In the genomic region with DNA sequence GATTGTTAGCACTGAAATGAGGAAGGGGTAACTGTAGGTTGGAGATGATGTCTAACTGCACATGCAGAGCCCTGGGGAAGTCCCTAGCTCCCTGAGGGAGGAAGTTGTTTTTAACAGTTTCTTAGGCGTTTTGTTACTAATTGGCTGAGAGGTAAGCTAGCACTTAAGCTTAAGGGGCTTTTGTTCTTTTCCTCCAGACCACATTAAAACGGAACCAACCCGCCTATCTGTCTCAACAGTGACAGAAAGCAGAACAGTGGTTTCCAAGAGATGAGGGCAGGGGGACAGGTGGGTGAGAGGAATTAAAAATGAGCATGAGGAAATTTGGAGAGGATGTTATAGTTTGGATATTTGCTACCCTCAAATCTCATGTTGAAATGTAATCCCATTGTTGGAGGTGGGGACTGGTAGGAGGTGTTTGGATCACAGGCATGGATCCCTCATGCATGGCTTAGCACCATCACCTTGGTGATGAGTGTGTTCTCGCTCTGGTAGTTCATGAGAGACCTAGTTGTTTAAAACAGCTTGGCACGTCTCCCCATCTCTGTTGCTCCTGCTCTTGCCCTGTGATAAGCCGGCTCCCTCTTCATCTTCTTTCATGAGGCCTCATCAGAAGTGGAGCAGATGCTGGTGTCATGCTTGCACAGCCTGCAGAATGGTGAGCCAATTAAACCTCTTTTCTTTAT, we compare ENCODE assay signal across 8 cellular contexts. TPM values are rescaled to one million over a fixed set of nuclear protein-coding genes. Genes with fewer than 3 reads are reported as not detected.
DNase-seq lines count a peak whose midpoint lies in the region; ATAC-seq and TF ChIP-seq lines count a peak whose summit lies in the region.

No MANE protein-coding gene starts in this region.

- H3K9me3 Mint-ChIP-seq in CD8-positive, alpha-beta T cell, result peaks cover 3% of the 10 kb centered on the region
- no peaks in the 10 kb centered on the region for H3K9me3 Mint-ChIP-seq in activated naive CD8-positive, alpha-beta T cell treated with anti-CD3 and anti-CD28 coated beads for 36 hours

- peak; percentile 60; the same call in 1 of the 2 replicates for TF ChIP-seq POLR2A in Raji (IDR thresholded peaks at IDR 0.05; ENCODE audit: insufficient read depth, low read depth, low read length)

- no peaks in the 10 kb centered on the region for H3K27me3 Mint-ChIP-seq in CD8-positive, alpha-beta T cell (ENCODE audit: low read depth)
- no peaks in the 10 kb centered on the region for H3K27me3 Mint-ChIP-seq in activated naive CD8-positive, alpha-beta T cell treated with anti-CD3 and anti-CD28 coated beads for 36 hours

- POLR2A ChIA-PET in CD8-positive, alpha-beta T cell (lab: Charles Lee), result interaction anchor here (0.6 to 2.1 kb wide), 12 partner anchors 11 to 173 kb away, joined by 3 to 17 read pairs (median 5); a partner anchor contains a TSS

- intact Hi-C loops in CD8-positive, alpha-beta T cell (cut with DNase I, micrococcal nuclease), result loop anchor here (1.0 to 5.0 kb wide), 8 partner anchors 39 to 208 kb away; a partner anchor contains a TSS

- H3K27me3 ChIP-seq in CD8-positive, alpha-beta T cell (ENCODE audit: insufficient read depth, low read length), result no peaks in the 10 kb centered on the region

- peaks cover 2% of the 10 kb centered on the region for H3K36me3 Mint-ChIP-seq in CD8-positive, alpha-beta T cell
- H3K36me3 Mint-ChIP-seq in activated naive CD8-positive, alpha-beta T cell treated with anti-CD3 and anti-CD28 coated beads for 36 hours, result peaks cover 20% of the 10 kb centered on the region

- peak overlapping the region; percentile 51 for H3K27ac ChIP-seq in CD8-positive, alpha-beta T cell (ENCODE audit: low read depth, low read length)

- peak; percentile 14 to 73 (median 46) for DNase-seq in CD8-positive, alpha-beta T cell
- peak; percentile 55 for DNase-seq in activated naive CD8-positive, alpha-beta T cell treated with anti-CD3 and anti-CD28 coated beads for 36 hours
- peak; percentile 14 to 23 for DNase-seq in stimulated activated CD4-positive, alpha-beta T cell treated with anti-CD3 and anti-CD28 coated beads, Interleukin-2, amount 100 ng/mL, for 48 hours
- DNase-seq in ureter (ENCODE audit: low spot score) (no peak), foreskin melanocyte (no peak)

- H3K9me3 ChIP-seq in CD8-positive, alpha-beta T cell (ENCODE audit: low read length), result no peaks in the 10 kb centered on the region

- H3K27ac Mint-ChIP-seq in CD8-positive, alpha-beta T cell, result peak overlapping the region; percentile 97
- H3K27ac Mint-ChIP-seq in activated naive CD8-positive, alpha-beta T cell treated with anti-CD3 and anti-CD28 coated beads for 36 hours, result peak overlapping the region; percentile 98

- H3K4me1 Mint-ChIP-seq in CD8-positive, alpha-beta T cell (ENCODE audit: low read depth), result peaks cover 60% of the 10 kb centered on the region
- H3K4me1 Mint-ChIP-seq in activated naive CD8-positive, alpha-beta T cell treated with anti-CD3 and anti-CD28 coated beads for 36 hours, result peaks cover 54% of the 10 kb centered on the region

- ATAC-seq in CD8-positive, alpha-beta T cell, result peak; percentile 94
- ATAC-seq in GM19372 (IDR thresholded peaks at IDR 0.05; ENCODE audit: low read depth, unreplicated experiment), result peak; percentile 83
- peak; percentile 81 for ATAC-seq in HG03442 (IDR thresholded peaks at IDR 0.05; ENCODE audit: unreplicated experiment)

- CTCF ChIA-PET in CD8-positive, alpha-beta T cell (lab: Charles Lee), result interaction anchor here (0.7 to 1.3 kb wide), 2 partner anchors 42 to 172 kb away, joined by 3 to 5 read pairs; no protein-coding TSS in a partner anchor

- no peaks in the 10 kb centered on the region for H3K36me3 ChIP-seq in CD8-positive, alpha-beta T cell (ENCODE audit: insufficient read depth, low read length)

- H3K4me3 Mint-ChIP-seq in CD8-positive, alpha-beta T cell, result peak overlapping the region; percentile 72
- H3K4me3 Mint-ChIP-seq in activated naive CD8-positive, alpha-beta T cell treated with anti-CD3 and anti-CD28 coated beads for 36 hours, result peak overlapping the region; percentile 81

- TF ChIP-seq CTCF in CD8-positive, alpha-beta T cell (IDR thresholded peaks at IDR 0.05), result no peak

- H3K4me1 ChIP-seq in CD8-positive, alpha-beta T cell (ENCODE audit: insufficient read depth, low read length), result peaks cover 61% of the 10 kb centered on the region

- H3K4me3 ChIP-seq in CD8-positive, alpha-beta T cell (ENCODE audit: low read depth, low read length), result peak overlapping the region; percentile 13

RNA-seq across cellular contexts. Expression of a gene that starts 38.9 kb away (rescaled TPM):
- 1 to 10 TPM; 8.7 to 8.9 TPM for total RNA-seq in CD8-positive, alpha-beta T cell
- total RNA-seq in activated naive CD8-positive, alpha-beta T cell treated with anti-CD3 and anti-CD28 coated beads for 36 hours, result 10 to 100 TPM; 26.2 to 28.5 TPM
- 16.4 TPM for total RNA-seq in ureter

RNA-seq across cellular contexts. Expression of a gene that starts 44.6 kb away (rescaled TPM):
- 100 to 1,000 TPM; 243 to 252 TPM for total RNA-seq in CD8-positive, alpha-beta T cell
- total RNA-seq in activated naive CD8-positive, alpha-beta T cell treated with anti-CD3 and anti-CD28 coated beads for 36 hours, result 100 to 1,000 TPM; 324 to 356 TPM
- 128 TPM for total RNA-seq in ureter

RNA-seq across cellular contexts. Expression of a gene that starts 54.2 kb away (rescaled TPM):
- 100 to 1,000 TPM; 340 to 348 TPM for total RNA-seq in CD8-positive, alpha-beta T cell
- total RNA-seq in activated naive CD8-positive, alpha-beta T cell treated with anti-CD3 and anti-CD28 coated beads for 36 hours, result 100 to 1,000 TPM; 112 to 116 TPM
- total RNA-seq in ureter, result 39.6 TPM

Comparison
In these comparisons a context has a peak if more than half of its experiments do, and no peak if none do; other contexts are left out.
1. DNase-seq: peak in CD8-positive, alpha-beta T cell (7 of 7), activated naive CD8-positive, alpha-beta T cell treated with anti-CD3 and anti-CD28 coated beads for 36 hours (single experiment) and stimulated activated CD4-positive, alpha-beta T cell treated with anti-CD3 and anti-CD28 coated beads, Interleukin-2, amount 100 ng/mL, for 48 hours (2 of 2); none in ureter (single experiment) and foreskin melanocyte (single experiment).
2. Peak in every context shown above with its lines, with median percentiles within 50 percentile points of each other: ATAC-seq.